In the genomic region with DNA sequence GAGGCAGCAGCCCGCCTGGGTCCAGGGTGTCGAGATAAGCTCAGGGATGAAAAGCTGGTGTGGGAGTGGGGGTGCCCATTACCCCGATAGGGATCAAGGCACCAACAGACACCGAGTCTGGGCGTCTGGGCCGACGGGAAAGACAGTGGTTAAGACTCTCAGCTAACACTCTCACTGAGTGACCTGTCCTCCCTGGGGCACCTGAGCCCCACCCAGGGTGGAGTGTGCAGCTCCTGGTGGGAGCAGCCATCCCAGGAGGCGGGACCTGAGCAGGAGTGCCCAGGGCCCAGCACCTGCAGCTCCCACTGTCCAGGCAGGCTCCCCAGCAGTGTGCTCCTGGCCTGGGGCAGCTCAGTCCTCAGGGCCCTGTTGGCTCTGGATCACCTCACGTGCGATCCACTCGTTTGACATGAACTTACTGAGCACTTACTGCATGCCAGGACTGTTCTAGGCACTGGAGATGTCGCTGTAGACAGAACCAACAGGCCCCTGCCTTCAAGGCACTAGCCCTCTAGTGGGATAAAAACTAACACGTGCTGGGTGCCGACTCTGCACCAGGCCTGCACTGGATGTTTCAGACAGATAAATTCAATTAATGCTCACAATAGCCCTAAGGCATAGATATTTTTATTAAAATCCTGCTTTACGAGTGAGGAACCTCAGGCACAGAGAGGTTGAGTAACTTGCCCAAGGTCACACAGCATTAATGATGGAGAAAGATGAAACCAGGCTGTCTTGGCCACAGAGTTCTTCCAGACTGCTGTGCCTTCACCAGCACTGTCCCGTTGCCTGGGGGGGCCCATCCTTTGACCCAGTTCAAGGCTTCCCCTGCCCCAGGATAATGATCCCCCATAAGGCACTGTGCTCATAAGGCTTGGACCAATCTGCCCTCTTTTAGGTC, we compare ENCODE assay signal across 17 cellular contexts. TPM values are rescaled to one million over a fixed set of nuclear protein-coding genes. Genes with fewer than 3 reads are reported as not detected.
"Had no signal": no experiment of that assay in that cellular context is flagged by ENCODE, and none has a peak within 500 bp of the region (broad histone marks: within the 10 kb centered on the region; RNA-seq: fewer than 3 reads in every experiment).

No MANE protein-coding gene starts in this region.

- H3K4me3 Mint-ChIP-seq: activated CD8-positive, alpha-beta T cell treated with anti-CD3 and anti-CD28 coated beads for 36 hours; nephron; T-helper 2 cell treated with Interferon-gamma antibody and Interleukin-4, amounts not matched to agents 5 μg/mL and 100 μg/mL, for 36 hours had no signal

- H3K36me3 ChIP-seq: colonic mucosa, right lobe of liver, upper lobe of left lung had no signal

- H3K9me3 ChIP-seq: colonic mucosa, psoas muscle, right lobe of liver had no signal

- H3K27me3 ChIP-seq: colonic mucosa, right lobe of liver, upper lobe of left lung had no signal

- H3K4me1 ChIP-seq: psoas muscle had no signal

- H3K4me3 ChIP-seq: colonic mucosa, psoas muscle, right lobe of liver, upper lobe of left lung had no signal

- DNase-seq: activated CD8-positive, alpha-beta memory T cell treated with anti-CD3 and anti-CD28 coated beads, Interleukin-2, amount 50 U/mL, for 48 hours; activated CD8-positive, alpha-beta T cell treated with anti-CD3 and anti-CD28 coated beads for 36 hours; activated naive CD4-positive, alpha-beta T cell; colonic mucosa; effector memory CD4-positive, alpha-beta T cell; hippocampal formation; stimulated activated CD4-positive, alpha-beta T cell treated with anti-CD3 and anti-CD28 coated beads, Interleukin-12 subunit alpha, Interleukin-12 subunit beta, amount 100 ng/mL, for 4 hours; stimulated activated naive CD4-positive, alpha-beta T cell; SW 1271 had no signal

- H3K9me3 Mint-ChIP-seq: nephron had no signal

- H3K4me1 Mint-ChIP-seq: nephron had no signal

- H3K27ac ChIP-seq: colonic mucosa, epithelial cell of prostate, psoas muscle had no signal

- ATAC-seq: activated CD8-positive, alpha-beta T cell treated with anti-CD3 and anti-CD28 coated beads for 36 hours; psoas muscle; right lobe of liver had no signal

- H3K27ac Mint-ChIP-seq: activated CD8-positive, alpha-beta T cell treated with anti-CD3 and anti-CD28 coated beads for 36 hours; nephron; T-helper 2 cell treated with Interferon-gamma antibody and Interleukin-4, amounts not matched to agents 5 μg/mL and 100 μg/mL, for 36 hours had no signal

RNA-seq across cellular contexts. Expression of gene EVPLL, which starts 1.9 kb away (rescaled TPM):
- total RNA-seq: activated CD8-positive, alpha-beta T cell treated with anti-CD3 and anti-CD28 coated beads for 36 hours; cardiac septum; glomerular endothelial cell; psoas muscle had no signal
